ENCODE assay signal across 10 cellular contexts in the genomic region with DNA sequence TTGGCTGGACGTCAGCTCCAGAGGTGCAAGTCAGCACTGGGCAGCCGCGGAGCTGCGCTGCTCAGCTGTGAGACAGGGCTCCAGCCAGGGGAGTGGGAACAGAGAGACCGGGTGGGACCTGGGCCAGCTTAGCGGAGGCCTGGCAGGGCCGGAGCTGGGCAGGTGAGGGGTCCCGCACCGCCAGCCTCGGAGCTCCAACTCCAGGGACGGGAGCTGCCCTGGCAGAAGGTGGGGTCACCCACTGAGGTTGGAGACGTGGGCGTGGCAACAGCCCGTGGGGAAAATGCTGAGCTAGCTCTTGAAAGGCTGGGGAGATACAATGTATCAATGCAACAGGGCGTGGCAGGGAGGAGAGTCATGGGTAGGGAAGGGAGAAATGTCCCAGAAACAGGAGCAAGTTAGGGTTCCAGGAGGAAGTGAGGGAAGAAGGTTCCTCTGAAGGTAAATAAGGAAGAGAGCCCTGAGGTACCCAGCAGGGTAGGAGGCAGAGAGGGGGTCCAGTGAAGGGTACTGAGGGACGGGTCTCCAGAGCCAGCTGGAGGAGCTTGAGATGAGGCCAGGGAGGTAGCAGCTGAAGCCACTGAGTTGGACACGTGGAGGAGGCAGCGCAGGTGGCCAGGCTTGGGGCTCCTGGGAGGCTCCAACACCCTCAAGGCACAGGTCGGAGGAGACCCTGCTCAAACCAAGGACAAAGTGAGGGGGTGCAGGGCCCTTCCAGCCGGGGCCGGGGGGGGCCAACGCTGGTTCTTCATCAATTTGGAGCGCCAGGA. TPM values are rescaled to one million over a fixed set of nuclear protein-coding genes. Genes with fewer than 3 reads are reported as not detected.
DNase-seq lines count a peak whose midpoint lies in the region; ATAC-seq and TF ChIP-seq lines count a peak whose summit lies in the region.
"Had no signal": no experiment of that assay in that cellular context is flagged by ENCODE, and none has a peak within 500 bp of the region (broad histone marks: within the 10 kb centered on the region; RNA-seq: fewer than 3 reads in every experiment).

No MANE protein-coding gene starts in this region.

- H3K79me2 ChIP-seq in smooth muscle cell (ENCODE audit: low read depth), result peaks cover 30% of the 10 kb centered on the region

- peaks cover 18% of the 10 kb centered on the region for H3K4me1 Mint-ChIP-seq in activated CD4-positive, alpha-beta T cell treated with anti-CD3 and anti-CD28 coated beads for 36 hours

- H3K36me3 ChIP-seq in heart right ventricle (no peaks in the 10 kb centered on the region), smooth muscle cell (ENCODE audit: low read depth) (no peaks in the 10 kb centered on the region)

- H3K4me1 ChIP-seq in heart right ventricle (peaks cover 14 to 51% (median 31%) of the 10 kb centered on the region in 9 donors), smooth muscle cell (ENCODE audit: low read depth) (peaks cover 4% of the 10 kb centered on the region)

- ATAC-seq in activated CD4-positive, alpha-beta T cell treated with anti-CD3 and anti-CD28 coated beads for 36 hours, result no peak
- ATAC-seq in heart right ventricle, result no peak
- ATAC-seq in GM19328 (IDR thresholded peaks at IDR 0.05; ENCODE audit: unreplicated experiment), result no peak
- no peak for ATAC-seq in GM19397 (IDR thresholded peaks at IDR 0.05; ENCODE audit: unreplicated experiment)

- H3K27me3 ChIP-seq in heart right ventricle (peaks cover 0 to 83% (median 28%) of the 10 kb centered on the region in 7 donors), smooth muscle cell (ENCODE audit: low read depth) (peaks cover 5% of the 10 kb centered on the region)

- CTCF ChIA-PET in activated CD4-positive, alpha-beta T cell treated with anti-CD3 and anti-CD28 coated beads for 36 hours (lab: Charles Lee), result interaction anchor here (0.6 to 1.5 kb wide), 3 partner anchors 17 to 98 kb away, joined by 3 to 8 read pairs (median 3); no protein-coding TSS in a partner anchor
- CTCF ChIA-PET in RWPE1 (lab: Yijun Ruan, JAX), result interaction anchor here (0.6 to 2.2 kb wide), 10 partner anchors 11 to 440 kb away, joined by 3 to 9 read pairs (median 6); no protein-coding TSS in a partner anchor

- TF ChIP-seq CTCF in RWPE1 (conservative IDR thresholded peaks at IDR 0.05; ENCODE audit: low read depth), result no peak
- no peak for TF ChIP-seq CTCF in heart right ventricle (IDR thresholded peaks at IDR 0.05)
- no peak for TF ChIP-seq CTCF in smooth muscle cell (IDR thresholded peaks at IDR 0.05; ENCODE audit: borderline replicate concordance, insufficient read depth, poor library complexity, severe bottlenecking)

- no peaks in the 10 kb centered on the region for H3K36me3 Mint-ChIP-seq in activated CD4-positive, alpha-beta T cell treated with anti-CD3 and anti-CD28 coated beads for 36 hours (ENCODE audit: low read depth)

- H3K27ac ChIP-seq in RWPE1 (peak overlapping the region; percentile 27; the same call in 1 of the 2 replicates), heart right ventricle (no peak overlapping the region), smooth muscle cell (ENCODE audit: low read depth) (no peak overlapping the region)

- POLR2A ChIA-PET in activated CD4-positive, alpha-beta T cell treated with anti-CD3 and anti-CD28 coated beads for 36 hours (lab: Charles Lee), result no interaction called here
- POLR2A ChIA-PET in RWPE1 (lab: Yijun Ruan, JAX; ENCODE audit: low non-redundant PET), result no interaction called here

- no peak overlapping the region for H3K9ac ChIP-seq in smooth muscle cell (ENCODE audit: low read depth)

- H3K27ac Mint-ChIP-seq in activated CD4-positive, alpha-beta T cell treated with anti-CD3 and anti-CD28 coated beads for 36 hours, result no peak overlapping the region

- H3K4me2 ChIP-seq in smooth muscle cell, result peak overlapping the region; percentile 96

- H3K4me3 ChIP-seq in heart right ventricle, result no peak overlapping the region
- H3K4me3 ChIP-seq in smooth muscle cell, result no peak overlapping the region

- no peak overlapping the region for H3K4me3 Mint-ChIP-seq in activated CD4-positive, alpha-beta T cell treated with anti-CD3 and anti-CD28 coated beads for 36 hours

- H3K9me3 ChIP-seq in heart right ventricle (no peaks in the 10 kb centered on the region), smooth muscle cell (replicated peaks; ENCODE audit: low read depth) (no peaks in the 10 kb centered on the region)

- peaks cover 47% of the 10 kb centered on the region for H3K27me3 Mint-ChIP-seq in activated CD4-positive, alpha-beta T cell treated with anti-CD3 and anti-CD28 coated beads for 36 hours

- peak; percentile 5 for DNase-seq in activated CD4-positive, alpha-beta T cell treated with anti-CD3 and anti-CD28 coated beads for 48 hours
- DNase-seq in activated CD4-positive, alpha-beta T cell treated with anti-CD3 and anti-CD28 coated beads for 36 hours, result no peak
- DNase-seq in RWPE1 (ENCODE audit: low spot score) (no peak), heart right ventricle (peak; percentile 4 to 15), smooth muscle cell (lab: John Stamatoyannopoulos, UW; ENCODE audit: unreplicated experiment) (no peak), cerebellar nuclear complex (lab: John Stamatoyannopoulos, UW) (no peak)
- DNase-seq: GOT3, NCI-H226 had no signal

- no peaks in the 10 kb centered on the region for H3F3A ChIP-seq in smooth muscle cell (ENCODE audit: low read depth)

- intact Hi-C loops in activated CD4-positive, alpha-beta T cell treated with anti-CD3 and anti-CD28 coated beads for 36 hours (cut with DNase I, micrococcal nuclease), result loop anchor here in 1 of 2 experiments (10.0 kb wide), 1 partner anchor 53 kb away; no protein-coding TSS in a partner anchor
- intact Hi-C loops in heart right ventricle (cut with DNase I), result loop anchor here in 6 of 10 donors (5.0 kb wide), 3 partner anchors 86 to 134 kb away; no protein-coding TSS in a partner anchor

- H3K9me3 Mint-ChIP-seq in activated CD4-positive, alpha-beta T cell treated with anti-CD3 and anti-CD28 coated beads for 36 hours (ENCODE audit: low read depth), result no peaks in the 10 kb centered on the region

- H2AFZ ChIP-seq in smooth muscle cell (ENCODE audit: low read depth), result no peak overlapping the region

- 72 to 76% methylated on average over 23 of the region's 23 CpGs for WGBS in heart right ventricle, 2 donors
- whole genome bisulfite sequencing in smooth muscle cell (ENCODE audit: low lambda C conversion rate), result 81% methylated on average over 22 of the region's 23 CpGs

- peaks cover 34% of the 10 kb centered on the region for H4K20me1 ChIP-seq in smooth muscle cell (ENCODE audit: low read depth)

RNA-seq across cellular contexts. Expression of a gene that starts 0.7 kb away (rescaled TPM):
- 1 to 10 TPM in 1 of 2 experiments, under 1 TPM in 1; 0.86 to 1.1 TPM for total RNA-seq in activated CD4-positive, alpha-beta T cell treated with anti-CD3 and anti-CD28 coated beads for 36 hours
- total RNA-seq in heart right ventricle (1 to 10 TPM in 7 of 10 donors, under 1 TPM in 3; 0.31 to 4.5 (median 1.5) TPM), smooth muscle cell (31.2 and 32.5 TPM in 2 replicates)
- polyA plus RNA-seq in heart right ventricle (10 to 100 TPM in 1 of 2 donors, 1 to 10 TPM in 1; 5.3 to 12.7 TPM), smooth muscle cell (105 and 122 TPM in 2 replicates)

Comparison
In these comparisons a context has a peak if more than half of its experiments do, and no peak if none do; other contexts are left out.
1. DNase-seq: peak in activated CD4-positive, alpha-beta T cell treated with anti-CD3 and anti-CD28 coated beads for 48 hours (single experiment) and heart right ventricle (2 of 2); none in activated CD4-positive, alpha-beta T cell treated with anti-CD3 and anti-CD28 coated beads for 36 hours (single experiment), RWPE1 (single experiment), smooth muscle cell (single experiment) and cerebellar nuclear complex (0 of 2).